25 cellular contexts compared by ENCODE assay signal in genomic region chr14:39040529-39040928, GRCh38.
"Had no signal": no experiment of that assay in that cellular context is flagged by ENCODE, and none has a peak within 500 bp of the region (broad histone marks: within the 10 kb centered on the region; RNA-seq: fewer than 3 reads in every experiment).

No MANE protein-coding gene starts in this region.

- H2AFZ ChIP-seq: hepatocyte had no signal

- FAIRE-seq: endothelial cell of umbilical vein had no signal

- H3K4me2 ChIP-seq: hepatocyte had no signal

- ATAC-seq: effector memory CD8-positive, alpha-beta T cell; esophagus mucosa; foreskin keratinocyte; gastrocnemius medialis; gastroesophageal sphincter; heart left ventricle; heart right ventricle had no signal

- H3K27me3 ChIP-seq: colonic mucosa, dorsolateral prefrontal cortex, esophagus muscularis mucosa, esophagus squamous epithelium, foreskin keratinocyte, gastrocnemius medialis, gastroesophageal sphincter, heart left ventricle, heart right ventricle, hepatocyte had no signal

- H3K4me1 ChIP-seq: colonic mucosa, esophagus muscularis mucosa, esophagus squamous epithelium, foreskin keratinocyte, gastrocnemius medialis, gastroesophageal sphincter, heart left ventricle, heart right ventricle had no signal

- H3K27ac ChIP-seq: colonic mucosa, coronary artery, dorsolateral prefrontal cortex, epithelial cell of prostate, esophagus muscularis mucosa, esophagus squamous epithelium, foreskin keratinocyte, gastrocnemius medialis, gastroesophageal sphincter, heart left ventricle, heart right ventricle, hepatocyte had no signal

- H3K9me3 ChIP-seq: colonic mucosa, esophagus muscularis mucosa, esophagus squamous epithelium, gastrocnemius medialis, gastroesophageal sphincter, heart left ventricle, heart right ventricle had no signal

- H3K4me3 ChIP-seq: colonic mucosa, coronary artery, dorsolateral prefrontal cortex, esophagus muscularis mucosa, esophagus squamous epithelium, gastrocnemius medialis, gastroesophageal sphincter, heart left ventricle, heart right ventricle, hepatocyte had no signal

- DNase-seq: colonic mucosa; cortex of kidney; dermis blood vessel endothelial cell; dorsolateral prefrontal cortex; effector CD4-positive, alpha-beta T cell; effector CD8-positive, alpha-beta T cell; effector memory CD8-positive, alpha-beta T cell; endodermal cell; erythroblast; esophagus squamous epithelium; foreskin fibroblast; foreskin keratinocyte; foreskin melanocyte; gastrocnemius medialis; glutamatergic neuron; head of caudate nucleus; heart left ventricle; heart right ventricle had no signal
